1 cellular context compared by ENCODE assay signal in genomic region chr5:168365581-168366081, GRCh38.
TF ChIP-seq lines count a peak whose summit lies in the region.

No MANE protein-coding gene starts in this region.

TF ChIP-seq in WTC11, 78 proteins besides CTCF, POLR2A, EP300 and RAD21 (continued from another document):
- TF ChIP-seq, protein P1, sequence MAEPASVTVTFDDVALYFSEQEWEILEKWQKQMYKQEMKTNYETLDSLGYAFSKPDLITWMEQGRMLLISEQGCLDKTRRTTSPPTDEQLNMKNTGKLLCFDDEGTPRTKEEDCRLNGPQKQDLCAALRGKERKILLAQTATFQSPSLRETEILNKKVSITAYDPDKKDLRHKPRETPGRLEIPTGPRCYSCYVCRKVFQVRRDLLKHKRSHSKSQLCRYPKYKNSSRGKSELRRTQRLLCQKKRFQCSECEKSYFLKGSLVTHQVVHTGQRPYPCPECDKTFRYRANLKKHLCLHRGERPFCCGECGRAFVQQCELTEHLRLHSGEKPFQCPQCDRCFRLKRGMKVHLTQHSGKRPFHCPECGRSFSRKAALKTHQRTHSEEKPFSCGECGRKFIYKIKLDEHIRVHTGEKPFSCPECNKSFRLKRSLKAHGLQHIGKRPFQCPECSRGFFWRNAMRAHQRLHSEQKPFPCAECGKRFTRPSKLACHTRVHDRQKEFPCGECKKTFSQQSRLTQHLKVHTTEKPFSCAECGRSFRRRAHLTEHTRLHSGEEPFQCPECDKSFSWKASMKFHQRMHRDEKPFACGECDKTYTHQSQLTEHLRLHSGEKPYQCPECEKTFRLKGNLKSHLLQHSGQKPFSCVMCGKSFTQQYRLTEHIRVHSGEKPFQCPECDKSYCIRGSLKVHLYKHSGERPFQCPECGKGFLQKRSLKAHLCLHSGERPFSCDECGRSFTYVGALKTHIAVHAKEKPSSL (CRISPR knock-in tag; conservative IDR thresholded peaks at IDR 0.05): no peak
- no peak for TF ChIP-seq PRRX2 (CRISPR knock-in tag; IDR thresholded peaks at IDR 0.05)
